ENCODE assay signal across 16 cellular contexts in the genomic region with DNA sequence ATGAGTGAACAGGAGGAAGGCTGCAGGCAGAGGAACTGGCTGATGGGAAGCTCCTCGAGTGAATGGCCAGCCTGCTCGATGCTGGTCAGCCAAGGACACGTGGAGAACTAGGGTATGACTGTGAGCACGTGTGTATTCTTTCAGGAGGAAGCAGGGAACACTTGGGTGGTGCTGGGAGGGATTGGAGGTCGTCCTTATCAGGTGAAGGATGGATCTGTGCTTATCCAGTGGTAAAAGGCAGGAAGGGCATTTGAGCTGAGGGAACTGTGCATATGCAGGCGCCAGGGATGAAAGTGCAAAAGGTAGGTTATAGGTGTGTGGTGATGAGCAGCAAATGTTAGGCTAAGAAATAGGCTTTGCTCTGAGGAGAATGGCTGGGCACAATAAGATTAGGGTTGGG. TPM values are rescaled to one million over a fixed set of nuclear protein-coding genes. Genes with fewer than 3 reads are reported as not detected.
"Had no signal": no experiment of that assay in that cellular context is flagged by ENCODE, and none has a peak within 500 bp of the region (broad histone marks: within the 10 kb centered on the region; RNA-seq: fewer than 3 reads in every experiment).

No MANE protein-coding gene starts in this region.

- H3K4me3 ChIP-seq: body of pancreas, coronary artery, esophagus squamous epithelium, hepatocyte, left lung had no signal

- H3K4me1 ChIP-seq: body of pancreas had no signal

- H2AFZ ChIP-seq: hepatocyte had no signal

- FAIRE-seq: kidney had no signal

- H3K36me3 ChIP-seq: esophagus squamous epithelium, left lung, neutrophil had no signal

- H3K9me3 Mint-ChIP-seq: activated CD4-positive, alpha-beta T cell treated with anti-CD3 and anti-CD28 coated beads, Interleukin-2, amount 10 ng/mL, durations not matched to agents 24 days and 14 days; naive B cell had no signal

- H3K27ac Mint-ChIP-seq: activated CD4-positive, alpha-beta T cell treated with anti-CD3 and anti-CD28 coated beads, Interleukin-2, amount 10 ng/mL, durations not matched to agents 24 days and 14 days had no signal

- DNase-seq: amniotic stem cell, esophagus squamous epithelium, kidney had no signal

- H3K4me3 Mint-ChIP-seq: activated CD4-positive, alpha-beta T cell treated with anti-CD3 and anti-CD28 coated beads, Interleukin-2, amount 10 ng/mL, durations not matched to agents 24 days and 14 days; naive B cell had no signal

- H3K9me3 ChIP-seq: body of pancreas, esophagus squamous epithelium, left lung, neutrophil had no signal

- H3K79me2 ChIP-seq: hepatocyte had no signal

- H3K27me3 ChIP-seq: body of pancreas had no signal

- H3K27ac ChIP-seq: body of pancreas, coronary artery, esophagus squamous epithelium, hepatocyte, left lung, neutrophil had no signal

- H3K4me2 ChIP-seq: hepatocyte had no signal

RNA-seq across cellular contexts. Expression of a gene that starts 9.7 kb away (rescaled TPM):
- total RNA-seq: activated CD4-positive, alpha-beta T cell treated with anti-CD3 and anti-CD28 coated beads, Interleukin-2, amount 10 ng/mL, durations not matched to agents 24 days and 14 days; endothelial cell of umbilical vein; fibroblast of villous mesenchyme; mammary epithelial cell; mononuclear cell had no signal
- polyA plus RNA-seq: mammary epithelial cell had no signal

RNA-seq across cellular contexts. Expression of a gene that starts 44.5 kb away (rescaled TPM):
- total RNA-seq: activated CD4-positive, alpha-beta T cell treated with anti-CD3 and anti-CD28 coated beads, Interleukin-2, amount 10 ng/mL, durations not matched to agents 24 days and 14 days; endothelial cell of umbilical vein; esophagus squamous epithelium; fibroblast of villous mesenchyme; glomerular endothelial cell; kidney; left lung; mammary epithelial cell; mononuclear cell; skeletal muscle tissue had no signal
- polyA plus RNA-seq: endothelial cell of umbilical vein, hepatocyte, mammary epithelial cell had no signal
